Comparison of ENCODE assay signal across 1 cellular context in genomic region chr14:22829661-22830328, GRCh38.
TF ChIP-seq lines count a peak whose summit lies in the region.

Gene MRPL52, plus strand, starts transcription at chr14:22829887. Its CDS starts 26 bp downstream, at chr14:22829913.

TF ChIP-seq in HepG2, 621 proteins besides CTCF, POLR2A, EP300 and RAD21 (continued from another document and continues in another):
- TF ChIP-seq HOMEZ (CRISPR knock-in tag; IDR thresholded peaks at IDR 0.05; ENCODE audit: low read depth) (peak; percentile 85), ZNF260 (CRISPR knock-in tag; IDR thresholded peaks at IDR 0.05; ENCODE audit: borderline replicate concordance, low read depth) (peak; percentile 75; the same call in 1 of the 2 replicates), ZNF331 (CRISPR knock-in tag; IDR thresholded peaks at IDR 0.05) (peak; percentile 74), ZNF816 (CRISPR knock-in tag; IDR thresholded peaks at IDR 0.05; ENCODE audit: borderline replicate concordance) (peak; percentile 64), ZNF646 (CRISPR knock-in tag; IDR thresholded peaks at IDR 0.05) (no peak; the same call in 1 of the 2 replicates), THYN1 (CRISPR knock-in tag; IDR thresholded peaks at IDR 0.05; ENCODE audit: borderline replicate concordance, low read depth) (no peak), ZNF251 (CRISPR knock-in tag; IDR thresholded peaks at IDR 0.05) (peak; percentile 95), ZNF24 (IDR thresholded peaks at IDR 0.05) (no peak), ZNF136 (CRISPR knock-in tag; IDR thresholded peaks at IDR 0.05; ENCODE audit: low read depth) (peak; percentile 91; the same call in 1 of the 2 replicates), ZNF33A (CRISPR knock-in tag; IDR thresholded peaks at IDR 0.05; ENCODE audit: borderline replicate concordance) (no peak), SMARCE1 (IDR thresholded peaks at IDR 0.05; ENCODE audit: borderline replicate concordance) (no peak), TRIM22 (IDR thresholded peaks at IDR 0.05) (no peak), TOE1 (CRISPR knock-in tag; IDR thresholded peaks at IDR 0.05) (no peak), SKIL (CRISPR knock-in tag; IDR thresholded peaks at IDR 0.05; ENCODE audit: borderline replicate concordance) (no peak), HOXA3 (CRISPR knock-in tag; IDR thresholded peaks at IDR 0.05) (peak; percentile 98), ZMYM4 (CRISPR knock-in tag; IDR thresholded peaks at IDR 0.05) (peak; percentile 79; the same call in 1 of the 2 replicates), ZBTB38 (CRISPR knock-in tag; IDR thresholded peaks at IDR 0.05) (peak; percentile 81; the same call in 1 of the 2 replicates), NFRKB (IDR thresholded peaks at IDR 0.05) (peak; percentile 96), CCDC6 (CRISPR knock-in tag; IDR thresholded peaks at IDR 0.05) (no peak), SRY (CRISPR knock-in tag; IDR thresholded peaks at IDR 0.05) (peak; percentile 97), MAFK (conservative IDR thresholded peaks at IDR 0.05 in 1 of 2, IDR thresholded peaks at IDR 0.05 in 1 of 2; ENCODE audit: low read length in 2 of 2) (peak in 1 of 2 experiments; percentile 1; a peak in 2 of 4 replicates), ZBTB40 (IDR thresholded peaks at IDR 0.05) (no peak), ZBTB40 (CRISPR knock-in tag; IDR thresholded peaks at IDR 0.05) (peak; percentile 56), MYC (CRISPR knock-in tag; IDR thresholded peaks at IDR 0.05; ENCODE audit: borderline replicate concordance) (peak; percentile 84), ZNF576 (CRISPR knock-in tag; IDR thresholded peaks at IDR 0.05) (no peak), CC2D1A (CRISPR knock-in tag; IDR thresholded peaks at IDR 0.05) (no peak), FOXP4 (CRISPR knock-in tag; IDR thresholded peaks at IDR 0.05) (no peak; the same call in 1 of the 2 replicates), ZNF790 (CRISPR knock-in tag; IDR thresholded peaks at IDR 0.05; ENCODE audit: borderline replicate concordance) (peak; percentile 72), CHCHD3 (CRISPR knock-in tag; IDR thresholded peaks at IDR 0.05) (peak; percentile 78; the same call in 1 of the 2 replicates), GATA4 (IDR thresholded peaks at IDR 0.05; ENCODE audit: borderline replicate concordance, low read depth) (peak; percentile 68; the same call in 1 of the 2 replicates), FOXO4 (CRISPR knock-in tag; conservative IDR thresholded peaks at IDR 0.05) (no peak), ZNF766 (CRISPR knock-in tag; IDR thresholded peaks at IDR 0.05; ENCODE audit: borderline replicate concordance) (peak; percentile 69; the same call in 1 of the 2 replicates)
